Comparison of ENCODE assay signal across 29 cellular contexts in the genomic region with DNA sequence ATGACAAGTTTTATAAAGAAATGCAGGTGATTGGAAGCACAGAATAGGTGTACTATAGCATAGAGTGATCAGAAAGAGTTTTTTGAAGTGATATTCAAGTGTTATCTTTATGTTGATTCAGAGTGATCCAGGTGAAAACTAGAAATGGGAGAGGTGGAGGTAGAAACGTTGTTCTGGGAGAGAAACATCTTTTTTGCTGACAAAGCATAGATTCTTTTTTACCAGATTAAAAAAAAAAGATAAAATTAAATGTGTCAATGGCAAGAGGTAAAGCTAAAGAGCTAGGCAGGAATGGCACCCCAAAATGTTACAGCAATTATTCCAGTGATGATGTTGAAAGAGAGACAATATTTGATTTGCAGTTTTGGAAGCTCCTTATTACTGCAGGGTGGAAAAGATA. TPM values are rescaled to one million over a fixed set of nuclear protein-coding genes. Genes with fewer than 3 reads are reported as not detected.
"Had no signal": no experiment of that assay in that cellular context is flagged by ENCODE, and none has a peak within 500 bp of the region (broad histone marks: within the 10 kb centered on the region; RNA-seq: fewer than 3 reads in every experiment).

No MANE protein-coding gene starts in this region.

- H3K4me1 ChIP-seq: stomach, suprapubic skin, testis, thyroid gland, tibial artery, tibial nerve, transverse colon, upper lobe of left lung, upper lobe of right lung, uterus, vagina had no signal

- H3K27me3 ChIP-seq: stomach, suprapubic skin, testis, thyroid gland, tibial artery, tibial nerve, transverse colon, upper lobe of left lung, upper lobe of right lung, uterus, vagina had no signal

- H3K4me1 Mint-ChIP-seq: stimulated activated effector memory CD8-positive, alpha-beta T cell treated with anti-CD3 and anti-CD28 coated beads, Interleukin-12 subunit alpha, Interleukin-12 subunit beta, amount 100 ng/mL, for 72 hours; stimulated activated memory B cell treated with anti-CD40 and anti-IgM and Interleukin-4, amounts not matched to agents 10 μg/mL and 1 μg/mL and 100 μg/mL, for 72 hours; stimulated activated naive B cell treated with anti-CD40 and anti-IgM and Interleukin-4, amounts not matched to agents 10 μg/mL and 1 μg/mL and 100 μg/mL, for 72 hours; stimulated activated naive CD8-positive, alpha-beta T cell treated with anti-CD3 and anti-CD28 coated beads, Interleukin-15, amount 100 ng/mL, for 72 hours had no signal

- H3K36me3 Mint-ChIP-seq: stimulated activated effector memory CD8-positive, alpha-beta T cell treated with anti-CD3 and anti-CD28 coated beads, Interleukin-12 subunit alpha, Interleukin-12 subunit beta, amount 100 ng/mL, for 72 hours; stimulated activated memory B cell treated with anti-CD40 and anti-IgM and Interleukin-4, amounts not matched to agents 10 μg/mL and 1 μg/mL and 100 μg/mL, for 72 hours; stimulated activated naive B cell treated with anti-CD40 and anti-IgM and Interleukin-4, amounts not matched to agents 10 μg/mL and 1 μg/mL and 100 μg/mL, for 72 hours; type B pancreatic cell had no signal

- H3K9me3 ChIP-seq: suprapubic skin, testis, thoracic aorta, thyroid gland, tibial artery, tibial nerve, transverse colon, upper lobe of left lung, upper lobe of right lung, uterus, vagina had no signal

- FAIRE-seq: urothelium cell line had no signal

- H3K36me3 ChIP-seq: stomach, suprapubic skin, thoracic aorta, thyroid gland, tibial artery, tibial nerve, transverse colon, upper lobe of left lung, upper lobe of right lung, uterus, vagina had no signal

- H3K9me3 Mint-ChIP-seq: type B pancreatic cell had no signal

- H3K27ac Mint-ChIP-seq: stimulated activated effector memory CD8-positive, alpha-beta T cell treated with anti-CD3 and anti-CD28 coated beads, Interleukin-12 subunit alpha, Interleukin-12 subunit beta, amount 100 ng/mL, for 72 hours; stimulated activated memory B cell treated with anti-CD40 and anti-IgM and Interleukin-4, amounts not matched to agents 10 μg/mL and 1 μg/mL and 100 μg/mL, for 72 hours; stimulated activated naive B cell treated with anti-CD40 and anti-IgM and Interleukin-4, amounts not matched to agents 10 μg/mL and 1 μg/mL and 100 μg/mL, for 72 hours; stimulated activated naive CD8-positive, alpha-beta T cell treated with anti-CD3 and anti-CD28 coated beads, Interleukin-15, amount 100 ng/mL, for 72 hours; stimulated activated naive CD8-positive, alpha-beta T cell treated with anti-CD3 and anti-CD28 coated beads, Interleukin-15, Interleukin-2, amounts not matched to agents 100 ng/mL and 50 ng/mL, for 24 hours; type B pancreatic cell had no signal

- DNase-seq: stimulated activated CD4-positive, alpha-beta T cell treated with anti-CD3 and anti-CD28 coated beads, Interleukin-2, amount 100 ng/mL, for 48 hours; stimulated activated CD4-positive, alpha-beta T cell treated with anti-CD3 and anti-CD28 coated beads, Interleukin-4, amount 100 ng/mL, for 1 hour; stimulated activated CD4-positive, alpha-beta T cell treated with anti-CD3 and anti-CD28 coated beads, Interleukin-4, amount 100 ng/mL, for 24 hours; stimulated activated CD4-positive, alpha-beta T cell treated with anti-CD3 and anti-CD28 coated beads, Interleukin-4, amount 100 ng/mL, for 4 hours; stimulated activated CD8-positive, alpha-beta memory T cell treated with anti-CD3 and anti-CD28 coated beads, Interleukin-4, amount 100 ng/mL, for 48 hours; stimulated activated naive B cell treated with anti-CD40 and anti-IgM and Interleukin-4, amounts not matched to agents 10 μg/mL and 1 μg/mL and 100 μg/mL, for 72 hours; stimulated activated naive CD4-positive, alpha-beta T cell; stimulated activated naive CD4-positive, alpha-beta T cell treated with Interleukin-2 at 50 U/mL for 16 hours; stimulated activated naive CD8-positive, alpha-beta T cell treated with anti-CD3 and anti-CD28 coated beads, Interleukin-15, amount 100 ng/mL, for 72 hours; stimulated activated naive CD8-positive, alpha-beta T cell treated with anti-CD3 and anti-CD28 coated beads, Interleukin-15, Interleukin-2, amounts not matched to agents 100 U/mL and 50 U/mL, for 24 hours; stomach; substantia nigra; testis; thyroid gland; tibial artery; transverse colon; upper lobe of left lung; upper lobe of right lung; uterus had no signal

- H3K4me3 ChIP-seq: stomach, suprapubic skin, testis, thoracic aorta, thyroid gland, tibial artery, tibial nerve, transverse colon, upper lobe of left lung, upper lobe of right lung, uterus, vagina had no signal

- H3K4me3 Mint-ChIP-seq: stimulated activated effector memory CD8-positive, alpha-beta T cell treated with anti-CD3 and anti-CD28 coated beads, Interleukin-12 subunit alpha, Interleukin-12 subunit beta, amount 100 ng/mL, for 72 hours; stimulated activated memory B cell treated with anti-CD40 and anti-IgM and Interleukin-4, amounts not matched to agents 10 μg/mL and 1 μg/mL and 100 μg/mL, for 72 hours; stimulated activated naive B cell treated with anti-CD40 and anti-IgM and Interleukin-4, amounts not matched to agents 10 μg/mL and 1 μg/mL and 100 μg/mL, for 72 hours; stimulated activated naive CD8-positive, alpha-beta T cell treated with anti-CD3 and anti-CD28 coated beads, Interleukin-15, amount 100 ng/mL, for 72 hours; stimulated activated naive CD8-positive, alpha-beta T cell treated with anti-CD3 and anti-CD28 coated beads, Interleukin-15, Interleukin-2, amounts not matched to agents 100 ng/mL and 50 ng/mL, for 24 hours; type B pancreatic cell had no signal

- H3K27ac ChIP-seq: stomach, suprapubic skin, testis, thoracic aorta, thyroid gland, tibial artery, tibial nerve, transverse colon, upper lobe of left lung, upper lobe of right lung, uterus, vagina had no signal

- ATAC-seq: stimulated activated effector memory CD8-positive, alpha-beta T cell treated with anti-CD3 and anti-CD28 coated beads, Interleukin-12 subunit alpha, Interleukin-12 subunit beta, amount 100 ng/mL, for 72 hours; stimulated activated memory B cell treated with anti-CD40 and anti-IgM and Interleukin-4, amounts not matched to agents 10 μg/mL and 1 μg/mL and 100 μg/mL, for 72 hours; stimulated activated naive B cell treated with anti-CD40 and anti-IgM and Interleukin-4, amounts not matched to agents 10 μg/mL and 1 μg/mL and 100 μg/mL, for 72 hours; stimulated activated naive CD8-positive, alpha-beta T cell treated with anti-CD3 and anti-CD28 coated beads, Interleukin-15, amount 100 ng/mL, for 72 hours; stimulated activated naive CD8-positive, alpha-beta T cell treated with anti-CD3 and anti-CD28 coated beads, Interleukin-15, Interleukin-2, amounts not matched to agents 100 U/mL and 50 U/mL, for 24 hours; upper lobe of right lung had no signal

- H3K27me3 Mint-ChIP-seq: stimulated activated memory B cell treated with anti-CD40 and anti-IgM and Interleukin-4, amounts not matched to agents 10 μg/mL and 1 μg/mL and 100 μg/mL, for 72 hours; stimulated activated naive B cell treated with anti-CD40 and anti-IgM and Interleukin-4, amounts not matched to agents 10 μg/mL and 1 μg/mL and 100 μg/mL, for 72 hours; stimulated activated naive CD8-positive, alpha-beta T cell treated with anti-CD3 and anti-CD28 coated beads, Interleukin-15, amount 100 ng/mL, for 72 hours; stimulated activated naive CD8-positive, alpha-beta T cell treated with anti-CD3 and anti-CD28 coated beads, Interleukin-15, Interleukin-2, amounts not matched to agents 100 ng/mL and 50 ng/mL, for 24 hours had no signal

RNA-seq across cellular contexts. Expression of a gene that starts 12.6 kb away (rescaled TPM):
- total RNA-seq: subcutaneous adipose tissue, thoracic aorta, upper lobe of left lung, upper lobe of right lung had no signal
